Comparison of ENCODE assay signal across 17 cellular contexts in the genomic region with DNA sequence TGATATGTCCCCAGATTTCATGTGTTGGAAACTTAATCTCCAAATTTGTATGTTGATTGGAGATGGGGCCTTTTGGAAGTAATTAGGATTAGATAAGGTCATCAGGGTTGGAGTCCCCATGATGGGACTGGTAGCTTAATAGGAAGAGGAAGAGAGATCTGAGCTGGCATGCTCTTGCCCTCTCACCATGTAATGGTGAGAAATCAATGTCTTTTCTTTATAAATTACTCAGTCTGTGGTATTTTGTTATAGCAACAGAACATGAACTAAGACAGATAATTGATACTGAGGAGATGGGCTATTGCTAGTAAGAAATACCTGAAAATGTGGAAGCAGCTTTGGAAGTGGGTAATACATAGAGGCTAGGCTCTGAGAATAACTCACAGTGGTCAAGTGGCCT. TPM values are rescaled to one million over a fixed set of nuclear protein-coding genes. Genes with fewer than 3 reads are reported as not detected.
DNase-seq lines count a peak whose midpoint lies in the region; ATAC-seq and TF ChIP-seq lines count a peak whose summit lies in the region.
"Had no signal": no experiment of that assay in that cellular context is flagged by ENCODE, and none has a peak within 500 bp of the region (broad histone marks: within the 10 kb centered on the region; RNA-seq: fewer than 3 reads in every experiment).

No MANE protein-coding gene starts in this region.

- H3K9me3 ChIP-seq in SJCRH30 (replicated peaks), result no peaks in the 10 kb centered on the region; the same call in 1 of the 2 replicates
- H3K9me3 ChIP-seq: BLaER1 treated with 17β-estradiol and CSF1 and Interleukin-3, amounts not matched to agents 10 nM and 100 nM; esophagus muscularis mucosa; right atrium auricular region; vagina had no signal

- TF ChIP-seq CTCF in foreskin keratinocyte (conservative IDR thresholded peaks at IDR 0.05), result no peak

- peak; percentile 1 for ATAC-seq in GM18511 (IDR thresholded peaks at IDR 0.05; ENCODE audit: unreplicated experiment)
- no peak for ATAC-seq in foreskin keratinocyte
- no peak for ATAC-seq in HG02885 (IDR thresholded peaks at IDR 0.05; ENCODE audit: poor library complexity, unreplicated experiment)

- H3K4me1 ChIP-seq in SJCRH30 (peaks cover 52% of the 10 kb centered on the region), foreskin keratinocyte (peaks cover 28% of the 10 kb centered on the region)
- H3K4me1 ChIP-seq: vagina had no signal

- no peak overlapping the region for H3K4me3 ChIP-seq in SJCRH30
- H3K4me3 ChIP-seq: BLaER1 treated with 17β-estradiol and CSF1 and Interleukin-3, amounts not matched to agents 10 nM and 100 nM; esophagus muscularis mucosa; right atrium auricular region; vagina had no signal

- DNase-seq in CD1c-positive myeloid dendritic cell (ENCODE audit: extremely low spot score), result peak; percentile 57
- no peak for DNase-seq in SJCRH30
- DNase-seq in foreskin keratinocyte, result no peak
- DNase-seq in AG08396 (ENCODE audit: low spot score), result no peak
- DNase-seq in stimulated activated CD4-positive, alpha-beta T cell treated with anti-CD3 and anti-CD28 coated beads, Interleukin-12 subunit alpha, Interleukin-12 subunit beta, amount 100 ng/mL, for 4 hours, result no peak
- DNase-seq in DMS79 treated with DMSO at 0.1 percent for 48 hours (lab: John Stamatoyannopoulos, UW), result no peak
- DNase-seq: H7; left cardiac atrium; NCI-H2029; NCI-H774; stimulated activated CD4-positive, alpha-beta T cell treated with anti-CD3 and anti-CD28 coated beads, Interleukin-4, amount 100 ng/mL, for 1 hour had no signal

- no peaks in the 10 kb centered on the region for H3K27me3 ChIP-seq in SJCRH30
- no peaks in the 10 kb centered on the region for H3K27me3 ChIP-seq in foreskin keratinocyte
- H3K27me3 ChIP-seq: BLaER1 treated with 17β-estradiol and CSF1 and Interleukin-3, amounts not matched to agents 10 nM and 100 nM; esophagus muscularis mucosa; right atrium auricular region; vagina had no signal

- no peaks in the 10 kb centered on the region for H3K36me3 ChIP-seq in SJCRH30
- H3K36me3 ChIP-seq: BLaER1 treated with 17β-estradiol and CSF1 and Interleukin-3, amounts not matched to agents 10 nM and 100 nM; esophagus muscularis mucosa; right atrium auricular region; vagina had no signal

- H3K27ac ChIP-seq in SJCRH30, result peak overlapping the region; percentile 90
- peak overlapping the region; percentile 98 for H3K27ac ChIP-seq in foreskin keratinocyte
- H3K27ac ChIP-seq: esophagus muscularis mucosa, right atrium auricular region had no signal

RNA-seq across cellular contexts. Expression of a gene that starts 48.0 kb away (rescaled TPM):
- 176 and 177 TPM in 2 replicates for total RNA-seq in SJCRH30 (2014; rRNA removed; shearing (Covaris generic))
- 32.3 and 46.4 TPM in 2 replicates for total RNA-seq in foreskin keratinocyte
- polyA plus RNA-seq in foreskin keratinocyte, result 15.0 and 23.2 TPM in 2 replicates
